ENCODE assay signal across 1 cellular context in the genomic region with DNA sequence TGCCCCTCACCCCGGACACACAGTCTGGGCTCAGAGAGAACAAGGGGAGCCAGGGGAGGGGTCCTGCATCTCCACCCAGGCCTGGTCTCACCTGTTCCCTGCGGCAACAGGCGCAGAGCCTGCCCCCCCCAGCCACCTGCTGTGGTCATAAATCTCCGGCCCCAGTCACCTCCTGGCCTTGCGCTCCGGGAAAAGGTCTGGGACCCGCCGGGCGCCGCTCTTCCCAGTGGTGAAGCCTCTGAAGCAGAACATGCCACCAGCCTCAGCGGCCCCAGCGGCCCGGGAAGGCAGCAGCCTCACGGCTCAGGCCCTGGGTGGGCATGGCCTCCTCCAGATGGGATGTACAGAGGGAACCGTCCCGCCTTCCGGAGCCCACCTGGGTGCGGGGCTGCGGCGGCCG.
TF ChIP-seq lines count a peak whose summit lies in the region.

No MANE protein-coding gene starts in this region.

TF ChIP-seq in H1, 55 proteins besides CTCF, POLR2A, EP300 and RAD21 (continued from another document):
- TF ChIP-seq SIX5 (IDR thresholded peaks at IDR 0.05; ENCODE audit: low read depth, low read length) (no peak), GABPA (IDR thresholded peaks at IDR 0.05; ENCODE audit: borderline replicate concordance, insufficient read depth, low read length) (no peak), KDM5A (IDR thresholded peaks at IDR 0.05; ENCODE audit: low read length) (no peak)
